In genomic region chr4:110163327-110164070, GRCh38 we compare ENCODE assay signal across 10 cellular contexts. TPM values are rescaled to one million over a fixed set of nuclear protein-coding genes. Genes with fewer than 3 reads are reported as not detected.
DNase-seq lines count a peak whose midpoint lies in the region; ATAC-seq and TF ChIP-seq lines count a peak whose summit lies in the region.
"Had no signal": no experiment of that assay in that cellular context is flagged by ENCODE, and none has a peak within 500 bp of the region (broad histone marks: within the 10 kb centered on the region; RNA-seq: fewer than 3 reads in every experiment).

No MANE protein-coding gene starts in this region.

- peaks cover 20% of the 10 kb centered on the region for H3K4me1 ChIP-seq in fibroblast of lung (ENCODE audit: control insufficient read depth, extremely low read depth, insufficient read depth, low read length)

- H3K36me3 Mint-ChIP-seq in activated CD4-positive, alpha-beta T cell treated with anti-CD3 and anti-CD28 coated beads for 36 hours (ENCODE audit: low read depth), result peaks cover 20% of the 10 kb centered on the region
- H3K36me3 Mint-ChIP-seq in T-cell, result no peaks in the 10 kb centered on the region
- peaks cover 11% of the 10 kb centered on the region for H3K36me3 Mint-ChIP-seq in stimulated activated effector memory CD8-positive, alpha-beta T cell treated with anti-CD3 and anti-CD28 coated beads, Interleukin-12 subunit alpha, Interleukin-12 subunit beta, amount 100 ng/mL, for 72 hours

- H2AFZ ChIP-seq in fibroblast of lung (ENCODE audit: low read length), result no peak overlapping the region

- H3K27me3 Mint-ChIP-seq in activated CD4-positive, alpha-beta T cell treated with anti-CD3 and anti-CD28 coated beads for 36 hours, result no peaks in the 10 kb centered on the region
- H3K27me3 Mint-ChIP-seq in T-cell, result no peaks in the 10 kb centered on the region

- H3K36me3 ChIP-seq in fibroblast of lung (ENCODE audit: control insufficient read depth, insufficient read depth, low read length), result no peaks in the 10 kb centered on the region

- no peaks in the 10 kb centered on the region for H3K79me2 ChIP-seq in fibroblast of lung (ENCODE audit: control insufficient read depth, insufficient read depth, low read length)

- H3K27ac Mint-ChIP-seq in activated CD4-positive, alpha-beta T cell treated with anti-CD3 and anti-CD28 coated beads for 36 hours, result peak overlapping the region; percentile 48
- peak overlapping the region; percentile 82 to 96 for H3K27ac Mint-ChIP-seq in T-cell
- peak overlapping the region; percentile 11 for H3K27ac Mint-ChIP-seq in stimulated activated effector memory CD8-positive, alpha-beta T cell treated with anti-CD3 and anti-CD28 coated beads, Interleukin-12 subunit alpha, Interleukin-12 subunit beta, amount 100 ng/mL, for 72 hours

- no peaks in the 10 kb centered on the region for H3K27me3 ChIP-seq in fibroblast of lung (ENCODE audit: control insufficient read depth, insufficient read depth, low read length)

- no peak overlapping the region for H3K4me2 ChIP-seq in fibroblast of lung (ENCODE audit: extremely low read depth, insufficient read depth, low read length)
- H3K4me2 ChIP-seq: KMS-11 had no signal

- no peaks in the 10 kb centered on the region for H3K9me3 ChIP-seq in fibroblast of lung (ENCODE audit: control insufficient read depth, insufficient read depth, low read depth, low read length)

- CTCF ChIA-PET in activated CD4-positive, alpha-beta T cell treated with anti-CD3 and anti-CD28 coated beads for 36 hours (lab: Charles Lee), result interaction anchor here (0.5 to 0.6 kb wide), 2 partner anchors 15 to 59 kb away, joined by 3 read pairs; no protein-coding TSS in a partner anchor
- CTCF ChIA-PET in T-cell (lab: Charles Lee), result interaction anchor here in 1 of 2 donors (0.6 kb wide), 1 partner anchor 164 kb away, joined by 14 read pairs; no protein-coding TSS in a partner anchor

- H3K4me3 ChIP-seq in fibroblast of lung (replicated peaks in 1 of 4; ENCODE audit: control extremely low read depth in 1 of 4, insufficient read depth in 1 of 4, low read depth in 3 of 4, low read length in 4 of 4), result no peak overlapping the region

- intact Hi-C loops in activated CD4-positive, alpha-beta T cell treated with anti-CD3 and anti-CD28 coated beads for 36 hours (cut with DNase I, micrococcal nuclease), result loop anchor here in 1 of 2 experiments (2.0 kb wide), 1 partner anchor 77 kb away; no protein-coding TSS in a partner anchor

- no peak overlapping the region for H3K9ac ChIP-seq in fibroblast of lung (ENCODE audit: insufficient read depth, low read length)
- H3K9ac ChIP-seq: KMS-11 had no signal

- H3K9me3 Mint-ChIP-seq in activated CD4-positive, alpha-beta T cell treated with anti-CD3 and anti-CD28 coated beads for 36 hours (ENCODE audit: low read depth), result no peaks in the 10 kb centered on the region
- peaks cover 0 to 3% (median 2%) of the 10 kb centered on the region in 3 donors for H3K9me3 Mint-ChIP-seq in T-cell
- H3K9me3 Mint-ChIP-seq in stimulated activated effector memory CD8-positive, alpha-beta T cell treated with anti-CD3 and anti-CD28 coated beads, Interleukin-12 subunit alpha, Interleukin-12 subunit beta, amount 100 ng/mL, for 72 hours, result no peaks in the 10 kb centered on the region

- H4K20me1 ChIP-seq in fibroblast of lung (ENCODE audit: control insufficient read depth, extremely low read depth, insufficient read depth, low read length), result no peaks in the 10 kb centered on the region

- peak; percentile 7 to 33 for TF ChIP-seq CTCF in fibroblast of lung (conservative IDR thresholded peaks at IDR 0.05 in 1 of 2, IDR thresholded peaks at IDR 0.05 in 1 of 2; ENCODE audit: low read depth in 1 of 2, low read length in 2 of 2)

- peaks cover 34% of the 10 kb centered on the region for H3K4me1 Mint-ChIP-seq in activated CD4-positive, alpha-beta T cell treated with anti-CD3 and anti-CD28 coated beads for 36 hours
- peaks cover 37 to 39% (median 38%) of the 10 kb centered on the region in 3 donors for H3K4me1 Mint-ChIP-seq in T-cell
- H3K4me1 Mint-ChIP-seq in stimulated activated effector memory CD8-positive, alpha-beta T cell treated with anti-CD3 and anti-CD28 coated beads, Interleukin-12 subunit alpha, Interleukin-12 subunit beta, amount 100 ng/mL, for 72 hours, result peaks cover 26% of the 10 kb centered on the region

- H3K4me3 Mint-ChIP-seq in activated CD4-positive, alpha-beta T cell treated with anti-CD3 and anti-CD28 coated beads for 36 hours, result no peak overlapping the region
- no peak overlapping the region for H3K4me3 Mint-ChIP-seq in T-cell
- H3K4me3 Mint-ChIP-seq in stimulated activated effector memory CD8-positive, alpha-beta T cell treated with anti-CD3 and anti-CD28 coated beads, Interleukin-12 subunit alpha, Interleukin-12 subunit beta, amount 100 ng/mL, for 72 hours, result no peak overlapping the region

- no peak for DNase-seq in activated CD4-positive, alpha-beta T cell treated with anti-CD3 and anti-CD28 coated beads for 36 hours
- DNase-seq in activated CD4-positive, alpha-beta T cell treated with anti-CD3 and anti-CD28 coated beads for 1 hour, result no peak
- DNase-seq in T-cell, result no peak
- peak; percentile 73 to 92 for DNase-seq in fibroblast of lung (ENCODE audit: low read depth in 2 of 2)
- no peak for DNase-seq in stimulated activated effector memory CD8-positive, alpha-beta T cell treated with anti-CD3 and anti-CD28 coated beads, Interleukin-12 subunit alpha, Interleukin-12 subunit beta, amount 100 ng/mL, for 72 hours (ENCODE audit: low spot score in 2 of 2)
- DNase-seq in NCI-H446 treated with DMSO at 0.1 percent for 48 hours (lab: John Stamatoyannopoulos, UW), result no peak
- no peak for DNase-seq in putamen (ENCODE audit: low spot score)
- DNase-seq in NK-92 (lab: John Stamatoyannopoulos, UW; ENCODE audit: unreplicated experiment), result no peak
- DNase-seq: retina had no signal

- peak overlapping the region; percentile 44 for H3K27ac ChIP-seq in fibroblast of lung (ENCODE audit: insufficient read depth, low read length)
- H3K27ac ChIP-seq: KMS-11 had no signal

- no peak for ATAC-seq in activated CD4-positive, alpha-beta T cell treated with anti-CD3 and anti-CD28 coated beads for 36 hours
- ATAC-seq in T-cell (replicated peaks in 1 of 4), result no peak
- no peak for ATAC-seq in stimulated activated effector memory CD8-positive, alpha-beta T cell treated with anti-CD3 and anti-CD28 coated beads, Interleukin-12 subunit alpha, Interleukin-12 subunit beta, amount 100 ng/mL, for 72 hours

- POLR2A ChIA-PET in activated CD4-positive, alpha-beta T cell treated with anti-CD3 and anti-CD28 coated beads for 36 hours (lab: Charles Lee), result interaction anchor here (1.8 kb wide), 1 partner anchor 33 kb away, joined by 5 read pairs; no protein-coding TSS in a partner anchor
- POLR2A ChIA-PET in T-cell (lab: Charles Lee), result no interaction called here

RNA-seq across cellular contexts. Expression of gene ELOVL6, which starts 34.9 kb away (rescaled TPM):
- total RNA-seq in activated CD4-positive, alpha-beta T cell treated with anti-CD3 and anti-CD28 coated beads for 36 hours, result 10 to 100 TPM; 10.2 TPM
- total RNA-seq in T-cell (1 to 10 TPM; 1.1 to 2.9 (median 2.0) TPM), fibroblast of lung (8.7 and 15.0 TPM in 2 replicates)
- polyA plus RNA-seq in fibroblast of lung, result 43.4 and 56.4 TPM in 2 replicates
- 30.1 and 44.4 TPM in 2 replicates for polyA plus RNA-seq in fibroblast of lung (2012)
- polyA minus RNA-seq in fibroblast of lung (ENCODE audit: low replicate concordance), result 12.3 and 39.7 TPM in 2 replicates

Comparison
In these comparisons a context has a peak if more than half of its experiments do, and no peak if none do; other contexts are left out.
1. DNase-seq: peak in fibroblast of lung (2 of 2); none in activated CD4-positive, alpha-beta T cell treated with anti-CD3 and anti-CD28 coated beads for 36 hours (single experiment), activated CD4-positive, alpha-beta T cell treated with anti-CD3 and anti-CD28 coated beads for 1 hour (single experiment), T-cell (0 of 34), stimulated activated effector memory CD8-positive, alpha-beta T cell treated with anti-CD3 and anti-CD28 coated beads, Interleukin-12 subunit alpha, Interleukin-12 subunit beta, amount 100 ng/mL, for 72 hours (0 of 2), NCI-H446 treated with DMSO at 0.1 percent for 48 hours (single experiment), putamen (single experiment) and NK-92 (single experiment).
2. H3K27ac Mint-ChIP-seq: peak in every context shown above with its lines; median percentile 89 in T-cell; 48 in activated CD4-positive, alpha-beta T cell treated with anti-CD3 and anti-CD28 coated beads for 36 hours; 11 in stimulated activated effector memory CD8-positive, alpha-beta T cell treated with anti-CD3 and anti-CD28 coated beads, Interleukin-12 subunit alpha, Interleukin-12 subunit beta, amount 100 ng/mL, for 72 hours.